27 cellular contexts compared by ENCODE assay signal in the genomic region with DNA sequence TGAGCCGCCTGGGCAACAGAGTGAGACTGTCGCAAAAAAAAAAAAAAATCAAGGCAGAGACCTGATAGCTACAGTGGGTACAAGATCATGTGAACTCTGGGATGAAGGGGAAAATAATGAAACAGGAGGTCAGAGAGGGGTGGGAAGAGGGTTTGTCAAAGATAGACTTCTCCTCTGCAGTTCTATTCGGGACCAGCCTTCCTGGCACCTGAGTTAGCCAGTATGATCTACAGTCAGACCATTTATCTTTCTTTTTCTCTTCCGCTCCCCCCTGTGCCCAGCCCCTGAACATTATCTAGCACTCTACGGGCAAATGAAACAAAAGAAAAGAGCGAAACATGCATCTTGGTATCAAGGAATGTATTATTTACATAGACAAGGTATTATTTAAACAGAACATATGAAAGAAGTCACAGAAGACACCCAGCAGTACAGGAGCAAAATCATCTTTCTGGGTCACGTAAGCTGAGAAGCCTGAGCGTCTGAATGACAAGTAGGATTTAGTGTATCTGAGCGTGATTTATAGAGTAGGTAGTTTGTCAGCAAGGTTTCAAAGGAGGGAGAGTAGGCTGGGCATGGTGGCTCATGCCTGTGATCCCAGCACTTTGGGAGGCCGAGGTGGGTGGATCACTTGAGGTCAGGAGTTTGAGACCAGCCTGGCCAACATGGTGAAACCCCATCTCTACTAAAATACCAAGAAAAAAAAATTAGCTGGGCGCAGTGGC.
DNase-seq lines count a peak whose midpoint lies in the region; ATAC-seq lines count a peak whose summit lies in the region.
"Had no signal": no experiment of that assay in that cellular context is flagged by ENCODE, and none has a peak within 500 bp of the region (broad histone marks: within the 10 kb centered on the region; RNA-seq: fewer than 3 reads in every experiment).

No MANE protein-coding gene starts in this region.

- peak overlapping the region; percentile 68 for H3K27ac Mint-ChIP-seq in T-helper 1 cell treated with Interleukin-12 subunit alpha and Interleukin-12 subunit beta and Interleukin-4 antibody, amounts not matched to agents 30 μg/mL and 1 μg/mL, for 36 hours
- peak overlapping the region; percentile 62 to 90 (median 86) for H3K27ac Mint-ChIP-seq in CD4-positive, CD25-positive, alpha-beta regulatory T cell
- H3K27ac Mint-ChIP-seq in activated CD8-positive, alpha-beta T cell treated with anti-CD3 and anti-CD28 coated beads, Interleukin-2, amount 10 ng/mL, durations not matched to agents 7 days and 5 days = peak overlapping the region; percentile 99
- peak overlapping the region; percentile 78 to 99 (median 98) for H3K27ac Mint-ChIP-seq in immature natural killer cell
- no peak overlapping the region for H3K27ac Mint-ChIP-seq in activated T-helper 2 cell treated with anti-CD3 and anti-CD28 coated beads, Interferon-gamma antibody, Interleukin-2, Interleukin-4, amounts not matched to agents 10 μg/mL and 5 μg/mL and 100 μg/mL, durations not matched to agents 14 hours and 24 hours and 36 hours
- H3K27ac Mint-ChIP-seq: stimulated activated naive B cell treated with anti-CD40 and anti-IgM and Interleukin-4, amounts not matched to agents 10 μg/mL and 1 μg/mL and 100 μg/mL, for 72 hours had no signal

- H3K9me3 ChIP-seq in CD4-positive, CD25-positive, alpha-beta regulatory T cell (ENCODE audit: control insufficient read depth in 2 of 2, low read length in 2 of 2) = no peaks in the 10 kb centered on the region
- H3K9me3 ChIP-seq: ascending aorta, testis had no signal

- ATAC-seq in CD4-positive, CD25-positive, alpha-beta regulatory T cell (ENCODE audit: low read depth in 2 of 2) = no peak
- no peak for ATAC-seq in activated CD8-positive, alpha-beta T cell treated with anti-CD3 and anti-CD28 coated beads, Interleukin-2, amount 10 ng/mL, durations not matched to agents 7 days and 5 days
- ATAC-seq in HG03159 (IDR thresholded peaks at IDR 0.05; ENCODE audit: unreplicated experiment) (no peak), HG02981 (IDR thresholded peaks at IDR 0.05; ENCODE audit: unreplicated experiment) (no peak)
- ATAC-seq: left ventricle myocardium superior; stimulated activated naive B cell treated with anti-CD40 and anti-IgM and Interleukin-4, amounts not matched to agents 10 μg/mL and 1 μg/mL and 100 μg/mL, for 72 hours had no signal

- H3K36me3 Mint-ChIP-seq in T-helper 1 cell treated with Interleukin-12 subunit alpha and Interleukin-12 subunit beta and Interleukin-4 antibody, amounts not matched to agents 30 μg/mL and 1 μg/mL, for 36 hours (ENCODE audit: low read depth) = peaks cover 80% of the 10 kb centered on the region
- peaks cover 67% of the 10 kb centered on the region for H3K36me3 Mint-ChIP-seq in CD4-positive, CD25-positive, alpha-beta regulatory T cell
- peaks cover 82% of the 10 kb centered on the region for H3K36me3 Mint-ChIP-seq in activated CD8-positive, alpha-beta T cell treated with anti-CD3 and anti-CD28 coated beads, Interleukin-2, amount 10 ng/mL, durations not matched to agents 7 days and 5 days (ENCODE audit: low read depth)
- H3K36me3 Mint-ChIP-seq in immature natural killer cell = peaks cover 29 to 59% (median 43%) of the 10 kb centered on the region in 3 donors
- peaks cover 83% of the 10 kb centered on the region for H3K36me3 Mint-ChIP-seq in activated T-helper 2 cell treated with anti-CD3 and anti-CD28 coated beads, Interferon-gamma antibody, Interleukin-2, Interleukin-4, amounts not matched to agents 10 μg/mL and 5 μg/mL and 100 μg/mL, durations not matched to agents 14 hours and 24 hours and 36 hours (ENCODE audit: low read depth)
- H3K36me3 Mint-ChIP-seq: stimulated activated naive B cell treated with anti-CD40 and anti-IgM and Interleukin-4, amounts not matched to agents 10 μg/mL and 1 μg/mL and 100 μg/mL, for 72 hours had no signal

- H3K27me3 ChIP-seq in CD4-positive, CD25-positive, alpha-beta regulatory T cell (ENCODE audit: control insufficient read depth, insufficient read depth, low read length) = no peaks in the 10 kb centered on the region
- H3K27me3 ChIP-seq: ascending aorta, cardiac muscle cell, testis had no signal

- peaks cover 62% of the 10 kb centered on the region for H3K36me3 ChIP-seq in CD4-positive, CD25-positive, alpha-beta regulatory T cell (ENCODE audit: control insufficient read depth, insufficient read depth, low read length)
- H3K36me3 ChIP-seq: ascending aorta, cardiac muscle cell, WERI-Rb-1 had no signal

- peaks cover 60% of the 10 kb centered on the region for H3K4me1 Mint-ChIP-seq in T-helper 1 cell treated with Interleukin-12 subunit alpha and Interleukin-12 subunit beta and Interleukin-4 antibody, amounts not matched to agents 30 μg/mL and 1 μg/mL, for 36 hours (ENCODE audit: low read depth)
- peaks cover 22 to 63% (median 47%) of the 10 kb centered on the region in 4 donors for H3K4me1 Mint-ChIP-seq in CD4-positive, CD25-positive, alpha-beta regulatory T cell
- peaks cover 63% of the 10 kb centered on the region for H3K4me1 Mint-ChIP-seq in activated CD8-positive, alpha-beta T cell treated with anti-CD3 and anti-CD28 coated beads, Interleukin-2, amount 10 ng/mL, durations not matched to agents 7 days and 5 days (ENCODE audit: low read depth)
- H3K4me1 Mint-ChIP-seq in immature natural killer cell = peaks cover 63 to 71% of the 10 kb centered on the region in 2 donors
- peaks cover 62% of the 10 kb centered on the region for H3K4me1 Mint-ChIP-seq in activated T-helper 2 cell treated with anti-CD3 and anti-CD28 coated beads, Interferon-gamma antibody, Interleukin-2, Interleukin-4, amounts not matched to agents 10 μg/mL and 5 μg/mL and 100 μg/mL, durations not matched to agents 14 hours and 24 hours and 36 hours (ENCODE audit: low read depth)

- DNase-seq in T-helper 1 cell (no peak), immature natural killer cell (no peak)
- DNase-seq in CD4-positive, CD25-positive, alpha-beta regulatory T cell = no peak
- DNase-seq in activated CD8-positive, alpha-beta T cell treated with anti-CD3 and anti-CD28 coated beads, Interleukin-2, amount 10 ng/mL, durations not matched to agents 7 days and 5 days = no peak
- no peak for DNase-seq in activated T-helper 2 cell treated with anti-CD3 and anti-CD28 coated beads, Interferon-gamma antibody, Interleukin-2, Interleukin-4, amounts not matched to agents 10 μg/mL and 5 μg/mL and 100 μg/mL, durations not matched to agents 14 hours and 24 hours and 36 hours (ENCODE audit: low spot score)
- DNase-seq: activated CD4-positive, alpha-beta T cell treated with anti-CD3 and anti-CD28 coated beads, Interleukin-2, amount 50 U/mL, for 48 hours; HCEC 1CT; islet precursor cell; left ventricle myocardium superior; NCI-H1417 treated with DMSO at 0.1 percent for 48 hours; NCI-H345; NCI-H748 treated with DMSO at 0.1 percent for 48 hours; occipital lobe; RPMI8226; stimulated activated CD4-positive, alpha-beta T cell treated with anti-CD3 and anti-CD28 coated beads, Interleukin-4, amount 100 ng/mL, for 4 hours; stimulated activated naive B cell treated with anti-CD40 and anti-IgM and Interleukin-4, amounts not matched to agents 10 μg/mL and 1 μg/mL and 100 μg/mL, for 72 hours; T-helper 9 cell; testis; WERI-Rb-1 had no signal

- H3K9me3 Mint-ChIP-seq in T-helper 1 cell treated with Interleukin-12 subunit alpha and Interleukin-12 subunit beta and Interleukin-4 antibody, amounts not matched to agents 30 μg/mL and 1 μg/mL, for 36 hours = no peaks in the 10 kb centered on the region
- H3K9me3 Mint-ChIP-seq in CD4-positive, CD25-positive, alpha-beta regulatory T cell = no peaks in the 10 kb centered on the region
- no peaks in the 10 kb centered on the region for H3K9me3 Mint-ChIP-seq in activated CD8-positive, alpha-beta T cell treated with anti-CD3 and anti-CD28 coated beads, Interleukin-2, amount 10 ng/mL, durations not matched to agents 7 days and 5 days (ENCODE audit: insufficient read depth)
- H3K9me3 Mint-ChIP-seq in immature natural killer cell = no peaks in the 10 kb centered on the region
- H3K9me3 Mint-ChIP-seq in activated T-helper 2 cell treated with anti-CD3 and anti-CD28 coated beads, Interferon-gamma antibody, Interleukin-2, Interleukin-4, amounts not matched to agents 10 μg/mL and 5 μg/mL and 100 μg/mL, durations not matched to agents 14 hours and 24 hours and 36 hours = peaks cover 8% of the 10 kb centered on the region

- H3K4me3 Mint-ChIP-seq in T-helper 1 cell treated with Interleukin-12 subunit alpha and Interleukin-12 subunit beta and Interleukin-4 antibody, amounts not matched to agents 30 μg/mL and 1 μg/mL, for 36 hours = no peak overlapping the region
- peak overlapping the region in 2 of 4 donors; percentile 23 to 38 for H3K4me3 Mint-ChIP-seq in CD4-positive, CD25-positive, alpha-beta regulatory T cell
- no peak overlapping the region for H3K4me3 Mint-ChIP-seq in activated CD8-positive, alpha-beta T cell treated with anti-CD3 and anti-CD28 coated beads, Interleukin-2, amount 10 ng/mL, durations not matched to agents 7 days and 5 days
- H3K4me3 Mint-ChIP-seq in immature natural killer cell = peak overlapping the region in 1 of 5 donors; percentile 1
- no peak overlapping the region for H3K4me3 Mint-ChIP-seq in activated T-helper 2 cell treated with anti-CD3 and anti-CD28 coated beads, Interferon-gamma antibody, Interleukin-2, Interleukin-4, amounts not matched to agents 10 μg/mL and 5 μg/mL and 100 μg/mL, durations not matched to agents 14 hours and 24 hours and 36 hours (ENCODE audit: low read depth)
- H3K4me3 Mint-ChIP-seq: stimulated activated naive B cell treated with anti-CD40 and anti-IgM and Interleukin-4, amounts not matched to agents 10 μg/mL and 1 μg/mL and 100 μg/mL, for 72 hours had no signal

- peaks cover 25% of the 10 kb centered on the region for H3K4me1 ChIP-seq in CD4-positive, CD25-positive, alpha-beta regulatory T cell (ENCODE audit: control insufficient read depth, insufficient read depth, low read length, poor library complexity, severe bottlenecking)
- H3K4me1 ChIP-seq: ascending aorta, testis had no signal

- no peak overlapping the region for H3K27ac ChIP-seq in CD4-positive, CD25-positive, alpha-beta regulatory T cell (ENCODE audit: insufficient read depth, low read length, poor library complexity, severe bottlenecking)
- H3K27ac ChIP-seq: 22Rv1, ascending aorta, C4-2B, cardiac muscle cell, SK-N-MC, testis, WERI-Rb-1 had no signal

- POLR2A ChIA-PET in activated CD8-positive, alpha-beta T cell treated with anti-CD3 and anti-CD28 coated beads, Interleukin-2, amount 10 ng/mL, durations not matched to agents 7 days and 5 days (lab: Charles Lee) = interaction anchor here (1.0 kb wide), 1 partner anchor 72 kb away, joined by 3 read pairs; no protein-coding TSS in a partner anchor

- no peak overlapping the region for H3K4me3 ChIP-seq in CD4-positive, CD25-positive, alpha-beta regulatory T cell (ENCODE audit: low read depth, low read length)
- H3K4me3 ChIP-seq: ascending aorta, cardiac muscle cell, SK-N-MC, testis had no signal

- no peaks in the 10 kb centered on the region for H3K27me3 Mint-ChIP-seq in T-helper 1 cell treated with Interleukin-12 subunit alpha and Interleukin-12 subunit beta and Interleukin-4 antibody, amounts not matched to agents 30 μg/mL and 1 μg/mL, for 36 hours (ENCODE audit: low read depth)
- H3K27me3 Mint-ChIP-seq in CD4-positive, CD25-positive, alpha-beta regulatory T cell = no peaks in the 10 kb centered on the region
- H3K27me3 Mint-ChIP-seq in activated CD8-positive, alpha-beta T cell treated with anti-CD3 and anti-CD28 coated beads, Interleukin-2, amount 10 ng/mL, durations not matched to agents 7 days and 5 days (ENCODE audit: low read depth) = no peaks in the 10 kb centered on the region
- peaks cover 1 to 14% (median 4%) of the 10 kb centered on the region in 3 donors for H3K27me3 Mint-ChIP-seq in immature natural killer cell (ENCODE audit: low read depth in 3 of 3)
- H3K27me3 Mint-ChIP-seq in activated T-helper 2 cell treated with anti-CD3 and anti-CD28 coated beads, Interferon-gamma antibody, Interleukin-2, Interleukin-4, amounts not matched to agents 10 μg/mL and 5 μg/mL and 100 μg/mL, durations not matched to agents 14 hours and 24 hours and 36 hours (ENCODE audit: low read depth) = no peaks in the 10 kb centered on the region

- CTCF ChIA-PET in activated CD8-positive, alpha-beta T cell treated with anti-CD3 and anti-CD28 coated beads, Interleukin-2, amount 10 ng/mL, durations not matched to agents 7 days and 5 days (lab: Charles Lee) = interaction anchor here (3.3 kb wide), 1 partner anchor 25 kb away, joined by 20 read pairs; no protein-coding TSS in a partner anchor

- intact Hi-C loops in activated T-helper 2 cell treated with anti-CD3 and anti-CD28 coated beads, Interferon-gamma antibody, Interleukin-2, Interleukin-4, amounts not matched to agents 10 μg/mL and 5 μg/mL and 100 μg/mL, durations not matched to agents 14 hours and 24 hours and 36 hours (cut with micrococcal nuclease) = loop anchor here (5.0 kb wide), 1 partner anchor 441 kb away; no protein-coding TSS in a partner anchor
